In the genomic region with DNA sequence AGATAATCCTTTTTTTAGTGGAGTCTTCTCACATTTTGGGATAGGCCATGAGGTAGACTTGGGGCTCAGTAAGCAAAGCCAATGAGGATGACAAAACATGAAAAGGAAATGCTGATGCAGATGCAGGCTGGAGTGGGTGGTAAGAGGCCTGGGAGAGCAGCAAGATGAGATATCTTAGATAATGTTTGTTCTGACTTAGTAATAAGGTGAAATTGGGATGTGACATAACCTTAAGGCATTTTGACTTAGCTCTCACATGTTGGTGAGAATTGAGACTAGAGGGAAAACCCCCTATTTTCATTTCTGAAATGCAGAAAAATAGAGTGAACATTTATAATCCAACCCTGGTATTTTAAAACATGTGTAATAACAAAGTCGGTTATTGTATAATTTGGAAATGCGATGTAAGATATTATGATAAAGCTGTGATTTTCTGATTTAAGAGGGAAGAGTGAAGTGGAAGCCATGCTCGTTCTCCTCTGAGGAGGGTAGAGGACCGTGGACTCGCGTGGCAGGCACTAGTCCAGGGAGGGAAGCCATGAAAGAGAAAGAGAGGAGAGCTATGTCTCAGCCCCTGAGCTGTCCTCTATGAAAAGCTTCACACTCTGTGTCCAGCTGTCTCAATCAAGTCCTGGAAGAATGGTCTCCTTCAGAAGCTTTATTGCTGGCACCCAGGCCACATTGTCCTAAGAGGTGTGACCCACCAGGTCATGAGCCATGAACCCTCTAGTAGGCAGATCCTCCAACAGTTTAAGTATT, we compare ENCODE assay signal across 8 cellular contexts. TPM values are rescaled to one million over a fixed set of nuclear protein-coding genes. Genes with fewer than 3 reads are reported as not detected.
A peak's percentile ranks its signal among the peaks of the same experiment; 100 is the strongest.
DNase-seq lines count a peak whose midpoint lies in the region; ATAC-seq and TF ChIP-seq lines count a peak whose summit lies in the region.

No MANE protein-coding gene starts in this region.

- H3K4me3 Mint-ChIP-seq in endothelial cell (ENCODE audit: unreplicated experiment) (peak overlapping the region; percentile 16), GM23338 (no peak overlapping the region)

- H3K36me3 ChIP-seq in GM23338 (ENCODE audit: insufficient read depth) (no peaks in the 10 kb centered on the region), Peyer's patch (no peaks in the 10 kb centered on the region), lower lobe of right lung (no peaks in the 10 kb centered on the region)

- H3K9me3 ChIP-seq in Peyer's patch (no peaks in the 10 kb centered on the region), lower lobe of right lung (no peaks in the 10 kb centered on the region)

- no peaks in the 10 kb centered on the region for H3K9me3 Mint-ChIP-seq in endothelial cell (ENCODE audit: unreplicated experiment)
- H3K9me3 Mint-ChIP-seq in GM23338: no peaks in the 10 kb centered on the region

- H3F3A ChIP-seq in GM23338 (replicated peaks; ENCODE audit: low read depth): no peaks in the 10 kb centered on the region

- H3K4me3 ChIP-seq in GM12865 (ENCODE audit: low read depth, low read length) (peak overlapping the region; percentile 50), GM23338 (no peak overlapping the region), Peyer's patch (no peak overlapping the region), lower lobe of right lung (no peak overlapping the region)

- TF ChIP-seq CTCF in GM12865 (IDR thresholded peaks at IDR 0.05; ENCODE audit: insufficient read depth, low read depth, low read length, missing control alignments) (no peak), endothelial cell (IDR thresholded peaks at IDR 0.05; ENCODE audit: unreplicated experiment) (no peak), GM23338 (conservative IDR thresholded peaks at IDR 0.05; ENCODE audit: low read depth in 2 of 2) (no peak), Peyer's patch (IDR thresholded peaks at IDR 0.05) (no peak), lower lobe of right lung (IDR thresholded peaks at IDR 0.05) (no peak)

- peak; percentile 40 for ATAC-seq in GM21381 (IDR thresholded peaks at IDR 0.05; ENCODE audit: unreplicated experiment)
- ATAC-seq in HG03460 (IDR thresholded peaks at IDR 0.05; ENCODE audit: unreplicated experiment): peak; percentile 39
- ATAC-seq in GM23338: no peak
- no peak for ATAC-seq in lower lobe of right lung

- DNase-seq in GM12865 (ENCODE audit: low read depth): peak; percentile 82
- DNase-seq in endothelial cell (ENCODE audit: low spot score): no peak
- no peak for DNase-seq in GM23338 (ENCODE audit: low spot score)
- DNase-seq in MV-4-11 (lab: John Stamatoyannopoulos, UW): no peak
- no peak for DNase-seq in Peyer's patch
- no peak for DNase-seq in lower lobe of right lung

- H3K36me3 Mint-ChIP-seq in endothelial cell (ENCODE audit: low read depth, unreplicated experiment) (no peaks in the 10 kb centered on the region), GM23338 (ENCODE audit: low read depth) (no peaks in the 10 kb centered on the region)

- no peak overlapping the region for H3K27ac ChIP-seq in GM23338 (ENCODE audit: low read depth)
- no peak overlapping the region for H3K27ac ChIP-seq in Peyer's patch
- no peak overlapping the region for H3K27ac ChIP-seq in lower lobe of right lung

- H3K27me3 ChIP-seq in GM23338 (ENCODE audit: insufficient read depth): no peaks in the 10 kb centered on the region
- H3K27me3 ChIP-seq in Peyer's patch: no peaks in the 10 kb centered on the region
- no peaks in the 10 kb centered on the region for H3K27me3 ChIP-seq in lower lobe of right lung (ENCODE audit: low read depth)

- H3K79me2 ChIP-seq in GM23338 (replicated peaks; ENCODE audit: insufficient read depth): peaks cover 5% of the 10 kb centered on the region

- H3K4me2 ChIP-seq in GM23338: no peak overlapping the region

- no peaks in the 10 kb centered on the region for H3K27me3 Mint-ChIP-seq in endothelial cell (ENCODE audit: unreplicated experiment)
- no peaks in the 10 kb centered on the region for H3K27me3 Mint-ChIP-seq in GM23338 (ENCODE audit: insufficient read depth, low read depth, poor library complexity)

- no peak overlapping the region for H2AFZ ChIP-seq in GM23338

- no peaks in the 10 kb centered on the region for H3K9me2 ChIP-seq in GM23338 (ENCODE audit: insufficient read depth)

- intact Hi-C loops in lower lobe of right lung (cut with DNase I): no loop called here

- H3K27ac Mint-ChIP-seq in endothelial cell (ENCODE audit: unreplicated experiment) (no peak overlapping the region), GM23338 (no peak overlapping the region)

- TF ChIP-seq POLR2A in Peyer's patch (IDR thresholded peaks at IDR 0.05): no peak

- H4K20me1 ChIP-seq in GM23338 (replicated peaks; ENCODE audit: insufficient read depth): no peaks in the 10 kb centered on the region

- H3K4me1 Mint-ChIP-seq in endothelial cell (ENCODE audit: unreplicated experiment) (peaks cover 14% of the 10 kb centered on the region), GM23338 (peaks cover 3% of the 10 kb centered on the region; the same call in 2 of the 3 replicates)

- H3K4me1 ChIP-seq in GM23338 (ENCODE audit: insufficient read depth): no peaks in the 10 kb centered on the region; the same call in 1 of the 2 replicates
- H3K4me1 ChIP-seq in Peyer's patch: peaks cover 0 to 4% (median 1%) of the 10 kb centered on the region in 4 donors
- H3K4me1 ChIP-seq in lower lobe of right lung: peaks cover 52% of the 10 kb centered on the region

TF ChIP-seq in GM23338, 12 proteins besides CTCF, POLR2A, EP300 and RAD21 (continues in another document):
- TF ChIP-seq EZH2 (IDR thresholded peaks at IDR 0.05; ENCODE audit: low read depth, unreplicated experiment) (no peak), POLR2AphosphoS5 (IDR thresholded peaks at IDR 0.05; ENCODE audit: low read depth) (no peak), NANOG (IDR thresholded peaks at IDR 0.05; ENCODE audit: borderline replicate concordance) (no peak)
- TF ChIP-seq, protein P1, sequence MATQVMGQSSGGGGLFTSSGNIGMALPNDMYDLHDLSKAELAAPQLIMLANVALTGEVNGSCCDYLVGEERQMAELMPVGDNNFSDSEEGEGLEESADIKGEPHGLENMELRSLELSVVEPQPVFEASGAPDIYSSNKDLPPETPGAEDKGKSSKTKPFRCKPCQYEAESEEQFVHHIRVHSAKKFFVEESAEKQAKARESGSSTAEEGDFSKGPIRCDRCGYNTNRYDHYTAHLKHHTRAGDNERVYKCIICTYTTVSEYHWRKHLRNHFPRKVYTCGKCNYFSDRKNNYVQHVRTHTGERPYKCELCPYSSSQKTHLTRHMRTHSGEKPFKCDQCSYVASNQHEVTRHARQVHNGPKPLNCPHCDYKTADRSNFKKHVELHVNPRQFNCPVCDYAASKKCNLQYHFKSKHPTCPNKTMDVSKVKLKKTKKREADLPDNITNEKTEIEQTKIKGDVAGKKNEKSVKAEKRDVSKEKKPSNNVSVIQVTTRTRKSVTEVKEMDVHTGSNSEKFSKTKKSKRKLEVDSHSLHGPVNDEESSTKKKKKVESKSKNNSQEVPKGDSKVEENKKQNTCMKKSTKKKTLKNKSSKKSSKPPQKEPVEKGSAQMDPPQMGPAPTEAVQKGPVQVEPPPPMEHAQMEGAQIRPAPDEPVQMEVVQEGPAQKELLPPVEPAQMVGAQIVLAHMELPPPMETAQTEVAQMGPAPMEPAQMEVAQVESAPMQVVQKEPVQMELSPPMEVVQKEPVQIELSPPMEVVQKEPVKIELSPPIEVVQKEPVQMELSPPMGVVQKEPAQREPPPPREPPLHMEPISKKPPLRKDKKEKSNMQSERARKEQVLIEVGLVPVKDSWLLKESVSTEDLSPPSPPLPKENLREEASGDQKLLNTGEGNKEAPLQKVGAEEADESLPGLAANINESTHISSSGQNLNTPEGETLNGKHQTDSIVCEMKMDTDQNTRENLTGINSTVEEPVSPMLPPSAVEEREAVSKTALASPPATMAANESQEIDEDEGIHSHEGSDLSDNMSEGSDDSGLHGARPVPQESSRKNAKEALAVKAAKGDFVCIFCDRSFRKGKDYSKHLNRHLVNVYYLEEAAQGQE (IDR thresholded peaks at IDR 0.05; ENCODE audit: unreplicated experiment): no peak
- TF ChIP-seq, protein P2, sequence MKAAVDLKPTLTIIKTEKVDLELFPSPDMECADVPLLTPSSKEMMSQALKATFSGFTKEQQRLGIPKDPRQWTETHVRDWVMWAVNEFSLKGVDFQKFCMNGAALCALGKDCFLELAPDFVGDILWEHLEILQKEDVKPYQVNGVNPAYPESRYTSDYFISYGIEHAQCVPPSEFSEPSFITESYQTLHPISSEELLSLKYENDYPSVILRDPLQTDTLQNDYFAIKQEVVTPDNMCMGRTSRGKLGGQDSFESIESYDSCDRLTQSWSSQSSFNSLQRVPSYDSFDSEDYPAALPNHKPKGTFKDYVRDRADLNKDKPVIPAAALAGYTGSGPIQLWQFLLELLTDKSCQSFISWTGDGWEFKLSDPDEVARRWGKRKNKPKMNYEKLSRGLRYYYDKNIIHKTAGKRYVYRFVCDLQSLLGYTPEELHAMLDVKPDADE (IDR thresholded peaks at IDR 0.05): no peak

RNA-seq across cellular contexts. Expression of a gene that starts 57.3 kb away (rescaled TPM):
- total RNA-seq in endothelial cell (ENCODE audit: unreplicated experiment) (44.1 TPM), Peyer's patch (10 to 100 TPM; 26.8 to 39.6 (median 29.8) TPM), lower lobe of right lung (51.1 TPM)
- total RNA-seq in GM23338 (2014; rRNA removed; shearing (Covaris generic)): 17.0 and 18.3 TPM in 2 replicates
- 8.7 and 9.9 TPM in 2 replicates for polyA plus RNA-seq in GM23338 (2016; fragmentation: Nextera tagmentation; extraction: Ambion mirVana)

Comparison
In these comparisons a context has a peak if more than half of its experiments do, and no peak if none do; other contexts are left out.
1. ATAC-seq: peak in GM21381 (single experiment) and HG03460 (single experiment); none in GM23338 (single experiment) and lower lobe of right lung (0 of 2).